ENCODE assay signal across 1 cellular context in genomic region chr17:78865682-78866390, GRCh38.
TF ChIP-seq lines count a peak whose summit lies in the region.

No MANE protein-coding gene starts in this region.

TF ChIP-seq in GM23338, 12 proteins besides CTCF, POLR2A, EP300 and RAD21:
- TF ChIP-seq, protein P1, sequence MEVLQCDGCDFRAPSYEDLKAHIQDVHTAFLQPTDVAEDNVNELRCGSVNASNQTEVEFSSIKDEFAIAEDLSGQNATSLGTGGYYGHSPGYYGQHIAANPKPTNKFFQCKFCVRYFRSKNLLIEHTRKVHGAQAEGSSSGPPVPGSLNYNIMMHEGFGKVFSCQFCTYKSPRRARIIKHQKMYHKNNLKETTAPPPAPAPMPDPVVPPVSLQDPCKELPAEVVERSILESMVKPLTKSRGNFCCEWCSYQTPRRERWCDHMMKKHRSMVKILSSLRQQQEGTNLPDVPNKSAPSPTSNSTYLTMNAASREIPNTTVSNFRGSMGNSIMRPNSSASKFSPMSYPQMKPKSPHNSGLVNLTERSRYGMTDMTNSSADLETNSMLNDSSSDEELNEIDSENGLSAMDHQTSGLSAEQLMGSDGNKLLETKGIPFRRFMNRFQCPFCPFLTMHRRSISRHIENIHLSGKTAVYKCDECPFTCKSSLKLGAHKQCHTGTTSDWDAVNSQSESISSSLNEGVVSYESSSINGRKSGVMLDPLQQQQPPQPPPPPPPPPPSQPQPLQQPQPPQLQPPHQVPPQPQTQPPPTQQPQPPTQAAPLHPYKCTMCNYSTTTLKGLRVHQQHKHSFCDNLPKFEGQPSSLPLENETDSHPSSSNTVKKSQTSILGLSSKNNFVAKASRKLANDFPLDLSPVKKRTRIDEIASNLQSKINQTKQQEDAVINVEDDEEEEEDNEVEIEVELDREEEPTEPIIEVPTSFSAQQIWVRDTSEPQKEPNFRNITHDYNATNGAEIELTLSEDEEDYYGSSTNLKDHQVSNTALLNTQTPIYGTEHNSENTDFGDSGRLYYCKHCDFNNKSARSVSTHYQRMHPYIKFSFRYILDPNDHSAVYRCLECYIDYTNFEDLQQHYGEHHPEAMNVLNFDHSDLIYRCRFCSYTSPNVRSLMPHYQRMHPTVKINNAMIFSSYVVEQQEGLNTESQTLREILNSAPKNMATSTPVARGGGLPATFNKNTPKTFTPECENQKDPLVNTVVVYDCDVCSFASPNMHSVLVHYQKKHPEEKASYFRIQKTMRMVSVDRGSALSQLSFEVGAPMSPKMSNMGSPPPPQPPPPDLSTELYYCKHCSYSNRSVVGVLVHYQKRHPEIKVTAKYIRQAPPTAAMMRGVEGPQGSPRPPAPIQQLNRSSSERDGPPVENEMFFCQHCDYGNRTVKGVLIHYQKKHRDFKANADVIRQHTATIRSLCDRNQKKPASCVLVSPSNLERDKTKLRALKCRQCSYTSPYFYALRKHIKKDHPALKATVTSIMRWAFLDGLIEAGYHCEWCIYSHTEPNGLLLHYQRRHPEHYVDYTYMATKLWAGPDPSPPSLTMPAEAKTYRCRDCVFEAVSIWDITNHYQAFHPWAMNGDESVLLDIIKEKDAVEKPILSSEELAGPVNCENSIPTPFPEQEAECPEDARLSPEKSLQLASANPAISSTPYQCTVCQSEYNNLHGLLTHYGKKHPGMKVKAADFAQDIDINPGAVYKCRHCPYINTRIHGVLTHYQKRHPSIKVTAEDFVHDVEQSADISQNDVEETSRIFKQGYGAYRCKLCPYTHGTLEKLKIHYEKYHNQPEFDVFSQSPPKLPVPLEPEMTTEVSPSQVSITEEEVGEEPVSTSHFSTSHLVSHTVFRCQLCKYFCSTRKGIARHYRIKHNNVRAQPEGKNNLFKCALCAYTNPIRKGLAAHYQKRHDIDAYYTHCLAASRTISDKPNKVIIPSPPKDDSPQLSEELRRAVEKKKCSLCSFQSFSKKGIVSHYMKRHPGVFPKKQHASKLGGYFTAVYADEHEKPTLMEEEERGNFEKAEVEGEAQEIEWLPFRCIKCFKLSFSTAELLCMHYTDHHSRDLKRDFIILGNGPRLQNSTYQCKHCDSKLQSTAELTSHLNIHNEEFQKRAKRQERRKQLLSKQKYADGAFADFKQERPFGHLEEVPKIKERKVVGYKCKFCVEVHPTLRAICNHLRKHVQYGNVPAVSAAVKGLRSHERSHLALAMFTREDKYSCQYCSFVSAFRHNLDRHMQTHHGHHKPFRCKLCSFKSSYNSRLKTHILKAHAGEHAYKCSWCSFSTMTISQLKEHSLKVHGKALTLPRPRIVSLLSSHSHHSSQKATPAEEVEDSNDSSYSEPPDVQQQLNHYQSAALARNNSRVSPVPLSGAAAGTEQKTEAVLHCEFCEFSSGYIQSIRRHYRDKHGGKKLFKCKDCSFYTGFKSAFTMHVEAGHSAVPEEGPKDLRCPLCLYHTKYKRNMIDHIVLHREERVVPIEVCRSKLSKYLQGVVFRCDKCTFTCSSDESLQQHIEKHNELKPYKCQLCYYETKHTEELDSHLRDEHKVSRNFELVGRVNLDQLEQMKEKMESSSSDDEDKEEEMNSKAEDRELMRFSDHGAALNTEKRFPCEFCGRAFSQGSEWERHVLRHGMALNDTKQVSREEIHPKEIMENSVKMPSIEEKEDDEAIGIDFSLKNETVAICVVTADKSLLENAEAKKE (CRISPR knock-in tag; IDR thresholded peaks at IDR 0.05), result no peak
- TF ChIP-seq STAT1 (IDR thresholded peaks at IDR 0.05; ENCODE audit: unreplicated experiment), result no peak
- TF ChIP-seq, protein P2, sequence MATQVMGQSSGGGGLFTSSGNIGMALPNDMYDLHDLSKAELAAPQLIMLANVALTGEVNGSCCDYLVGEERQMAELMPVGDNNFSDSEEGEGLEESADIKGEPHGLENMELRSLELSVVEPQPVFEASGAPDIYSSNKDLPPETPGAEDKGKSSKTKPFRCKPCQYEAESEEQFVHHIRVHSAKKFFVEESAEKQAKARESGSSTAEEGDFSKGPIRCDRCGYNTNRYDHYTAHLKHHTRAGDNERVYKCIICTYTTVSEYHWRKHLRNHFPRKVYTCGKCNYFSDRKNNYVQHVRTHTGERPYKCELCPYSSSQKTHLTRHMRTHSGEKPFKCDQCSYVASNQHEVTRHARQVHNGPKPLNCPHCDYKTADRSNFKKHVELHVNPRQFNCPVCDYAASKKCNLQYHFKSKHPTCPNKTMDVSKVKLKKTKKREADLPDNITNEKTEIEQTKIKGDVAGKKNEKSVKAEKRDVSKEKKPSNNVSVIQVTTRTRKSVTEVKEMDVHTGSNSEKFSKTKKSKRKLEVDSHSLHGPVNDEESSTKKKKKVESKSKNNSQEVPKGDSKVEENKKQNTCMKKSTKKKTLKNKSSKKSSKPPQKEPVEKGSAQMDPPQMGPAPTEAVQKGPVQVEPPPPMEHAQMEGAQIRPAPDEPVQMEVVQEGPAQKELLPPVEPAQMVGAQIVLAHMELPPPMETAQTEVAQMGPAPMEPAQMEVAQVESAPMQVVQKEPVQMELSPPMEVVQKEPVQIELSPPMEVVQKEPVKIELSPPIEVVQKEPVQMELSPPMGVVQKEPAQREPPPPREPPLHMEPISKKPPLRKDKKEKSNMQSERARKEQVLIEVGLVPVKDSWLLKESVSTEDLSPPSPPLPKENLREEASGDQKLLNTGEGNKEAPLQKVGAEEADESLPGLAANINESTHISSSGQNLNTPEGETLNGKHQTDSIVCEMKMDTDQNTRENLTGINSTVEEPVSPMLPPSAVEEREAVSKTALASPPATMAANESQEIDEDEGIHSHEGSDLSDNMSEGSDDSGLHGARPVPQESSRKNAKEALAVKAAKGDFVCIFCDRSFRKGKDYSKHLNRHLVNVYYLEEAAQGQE (IDR thresholded peaks at IDR 0.05; ENCODE audit: unreplicated experiment), result no peak
- TF ChIP-seq CREB1 (CRISPR knock-in tag; IDR thresholded peaks at IDR 0.05; ENCODE audit: low read depth), result no peak
- TF ChIP-seq NANOG (IDR thresholded peaks at IDR 0.05; ENCODE audit: borderline replicate concordance), result no peak
- no peak for TF ChIP-seq POLR2AphosphoS5 (IDR thresholded peaks at IDR 0.05; ENCODE audit: low read depth)
- TF ChIP-seq EZH2 (IDR thresholded peaks at IDR 0.05; ENCODE audit: low read depth, unreplicated experiment), result no peak
- TF ChIP-seq JUNB (IDR thresholded peaks at IDR 0.05; ENCODE audit: unreplicated experiment), result no peak
- TF ChIP-seq ZNF331 (CRISPR knock-in tag; IDR thresholded peaks at IDR 0.05; ENCODE audit: low read depth), result no peak
- TF ChIP-seq ETS1 (IDR thresholded peaks at IDR 0.05), result no peak
- no peak for TF ChIP-seq ZNF114 (CRISPR knock-in tag; IDR thresholded peaks at IDR 0.05)
- no peak for TF ChIP-seq EZH2phosphoT487 (IDR thresholded peaks at IDR 0.05; ENCODE audit: unreplicated experiment)
